ENCODE assay signal across 14 cellular contexts in genomic region chr2:62665446-62665845, GRCh38. TPM values are rescaled to one million over a fixed set of nuclear protein-coding genes. Genes with fewer than 3 reads are reported as not detected.
DNase-seq lines count a peak whose midpoint lies in the region; ATAC-seq and TF ChIP-seq lines count a peak whose summit lies in the region.
"Had no signal": no experiment of that assay in that cellular context is flagged by ENCODE, and none has a peak within 500 bp of the region (broad histone marks: within the 10 kb centered on the region; RNA-seq: fewer than 3 reads in every experiment).

No MANE protein-coding gene starts in this region.

- peak overlapping the region; percentile 78 for H3K27ac ChIP-seq in GM23248
- H3K27ac ChIP-seq in epithelial cell of prostate: peak overlapping the region; percentile 52
- H3K27ac ChIP-seq in muscle layer of colon (ENCODE audit: low read depth, low read length): peak overlapping the region; percentile 81
- peak overlapping the region; percentile 60 for H3K27ac ChIP-seq in suprapubic skin

- peaks cover 61% of the 10 kb centered on the region for H3F3A ChIP-seq in GM23248 (ENCODE audit: insufficient read depth)

- no peaks in the 10 kb centered on the region for H3K79me2 ChIP-seq in GM23248 (ENCODE audit: insufficient read depth)

- TF ChIP-seq EP300 in suprapubic skin (IDR thresholded peaks at IDR 0.05): no peak

- H2AFZ ChIP-seq in GM23248: 0 out of 2 replicates have a peak overlapping the region, but pooled peaks have one; percentile 13

- H3K36me3 ChIP-seq in GM23248 (ENCODE audit: low read depth) (no peaks in the 10 kb centered on the region), muscle layer of colon (ENCODE audit: insufficient read depth, low read length) (no peaks in the 10 kb centered on the region), suprapubic skin (no peaks in the 10 kb centered on the region)

- 18 to 24% methylated on average over 1 of the region's 1 CpG for WGBS in GM23248 (ENCODE audit: low coverage in 1 of 2, low lambda C conversion rate in 2 of 2, missing lambda C conversion rate in 2 of 2), 2 experiments
- 58% methylated on average over 1 of the region's 1 CpG for WGBS in suprapubic skin

- no peak for ATAC-seq in GM18909 (IDR thresholded peaks at IDR 0.05; ENCODE audit: poor library complexity, unreplicated experiment)
- ATAC-seq: GM12878, HCT116, PC-3 had no signal

- TF ChIP-seq POLR2A in suprapubic skin (IDR thresholded peaks at IDR 0.05): no peak

- H3K9me3 ChIP-seq in GM23248 (ENCODE audit: low read depth) (no peaks in the 10 kb centered on the region), muscle layer of colon (ENCODE audit: low read length) (no peaks in the 10 kb centered on the region), suprapubic skin (no peaks in the 10 kb centered on the region)
- H3K9me3 ChIP-seq: A549 had no signal

- H3K4me2 ChIP-seq in GM23248 (ENCODE audit: unreplicated experiment): peak overlapping the region; percentile 64

- peaks cover 4% of the 10 kb centered on the region; the same call in 1 of the 2 replicates for H3K9me2 ChIP-seq in GM23248 (ENCODE audit: insufficient read depth)

- in situ Hi-C loops in GM23248 (cut with MboI): no loop called here

- no peak for TF ChIP-seq CTCF in suprapubic skin (IDR thresholded peaks at IDR 0.05)

- H3K4me3 ChIP-seq in GM23248: no peak overlapping the region
- H3K4me3 ChIP-seq in muscle layer of colon (ENCODE audit: low read depth in 1 of 2, low read length in 2 of 2): no peak overlapping the region
- H3K4me3 ChIP-seq in suprapubic skin: no peak overlapping the region
- H3K4me3 ChIP-seq: A549, GM12878 had no signal

- peak overlapping the region; percentile 37; the same call in 1 of the 2 replicates for H3K9ac ChIP-seq in GM23248
- no peak overlapping the region for H3K9ac ChIP-seq in muscle layer of colon (ENCODE audit: low read length)

- H3K27me3 ChIP-seq in GM23248 (replicated peaks; ENCODE audit: insufficient read depth) (no peaks in the 10 kb centered on the region), muscle layer of colon (ENCODE audit: control insufficient read depth in 1 of 2, insufficient read depth in 2 of 2, low read length in 2 of 2) (no peaks in the 10 kb centered on the region), suprapubic skin (no peaks in the 10 kb centered on the region)

- DNase-seq in GM23248 (no peak), epithelial cell of prostate (ENCODE audit: low read depth, low spot score) (no peak), suprapubic skin (ENCODE audit: low spot score in 2 of 2) (no peak), NCI-H1417 treated with DMSO at 0.1 percent for 48 hours (lab: John Stamatoyannopoulos, UW) (no peak)
- no peak for DNase-seq in activated naive CD4-positive, alpha-beta T cell (lab: John Stamatoyannopoulos, UW)
- DNase-seq: AML-193, DMS79, NCI-H345, PC-3 had no signal

- H4K20me1 ChIP-seq in GM23248 (ENCODE audit: insufficient read depth): no peaks in the 10 kb centered on the region

- H3K4me1 ChIP-seq in GM23248 (ENCODE audit: insufficient read depth) (peaks cover 54% of the 10 kb centered on the region), muscle layer of colon (ENCODE audit: insufficient read depth, low read length) (peaks cover 64% of the 10 kb centered on the region), suprapubic skin (peaks cover 28% of the 10 kb centered on the region)

RNA-seq across cellular contexts. Expression of gene EHBP1, which starts 40.1 kb away (rescaled TPM):
- total RNA-seq in GM23248 (2014; rRNA removed; shearing (Covaris generic)): 53.0 and 56.8 TPM in 2 replicates
- polyA plus RNA-seq in GM23248 (2016; fragmentation: Nextera tagmentation; extraction: Ambion mirVana): 36.8 and 41.3 TPM in 2 replicates
- total RNA-seq in suprapubic skin: 100 to 1,000 TPM in 1 of 4 donors, 10 to 100 TPM in 3; 42.9 to 116 (median 58.3) TPM
